ENCODE assay signal across 8 cellular contexts in genomic region chr14:23121401-23121800, GRCh38. TPM values are rescaled to one million over a fixed set of nuclear protein-coding genes. Genes with fewer than 3 reads are reported as not detected.
DNase-seq lines count a peak whose midpoint lies in the region; ATAC-seq, FAIRE-seq and TF ChIP-seq lines count a peak whose summit lies in the region.

No MANE protein-coding gene starts in this region.

- peaks cover 55% of the 10 kb centered on the region for H3K4me1 Mint-ChIP-seq in CD4-positive, alpha-beta T cell (ENCODE audit: low read depth)
- H3K4me1 Mint-ChIP-seq in astrocyte (ENCODE audit: low read depth, unreplicated experiment) = peaks cover 14% of the 10 kb centered on the region

- CTCF ChIA-PET in CD4-positive, alpha-beta T cell (lab: Charles Lee) = interaction anchor here (0.6 to 2.9 kb wide), 16 partner anchors 12 to 259 kb away, joined by 3 to 32 read pairs (median 7); partner anchors contain the start of genes ACIN1, C14orf119 and SLC7A8

- no peaks in the 10 kb centered on the region for H3K27me3 ChIP-seq in CD4-positive, alpha-beta T cell (ENCODE audit: control insufficient read depth, insufficient read depth, low read length)
- no peaks in the 10 kb centered on the region for H3K27me3 ChIP-seq in astrocyte (ENCODE audit: insufficient read depth, low read length)
- no peaks in the 10 kb centered on the region for H3K27me3 ChIP-seq in lung (ENCODE audit: control insufficient read depth, insufficient read depth)

- no peaks in the 10 kb centered on the region for H3K36me3 Mint-ChIP-seq in CD4-positive, alpha-beta T cell (ENCODE audit: low read depth)
- peaks cover 2% of the 10 kb centered on the region for H3K36me3 Mint-ChIP-seq in astrocyte (ENCODE audit: low read depth, unreplicated experiment)

- no peak overlapping the region for H3K27ac ChIP-seq in CD4-positive, alpha-beta T cell (ENCODE audit: low read depth, low read length)
- no peak overlapping the region for H3K27ac ChIP-seq in astrocyte (ENCODE audit: low read depth, low read length)
- H3K27ac ChIP-seq in lung (ENCODE audit: low read depth in 1 of 2, low read length in 1 of 2) = no peak overlapping the region

- H4K20me1 ChIP-seq in astrocyte (ENCODE audit: insufficient read depth, low read length) = no peaks in the 10 kb centered on the region

- H3K36me3 ChIP-seq in astrocyte (ENCODE audit: insufficient read depth, low read length) (no peaks in the 10 kb centered on the region), lung (ENCODE audit: control insufficient read depth in 2 of 2, insufficient read depth in 2 of 2, low read length in 2 of 2) (no peaks in the 10 kb centered on the region)

- H3K4me3 Mint-ChIP-seq in CD4-positive, alpha-beta T cell = peak overlapping the region; percentile 80
- H3K4me3 Mint-ChIP-seq in astrocyte (ENCODE audit: unreplicated experiment) = no peak overlapping the region

- H3K4me1 ChIP-seq in astrocyte (ENCODE audit: insufficient read depth, low read length) (peaks cover 10% of the 10 kb centered on the region), lung (ENCODE audit: control insufficient read depth in 2 of 2, insufficient read depth in 2 of 2, low read length in 2 of 2) (no peaks in the 10 kb centered on the region)

- FAIRE-seq in H54 (lab: Jason Lieb, UNC) = no peak
- no peak for FAIRE-seq in astrocyte (lab: Jason Lieb, UNC)

- TF ChIP-seq CTCF in CD4-positive, alpha-beta T cell (IDR thresholded peaks at IDR 0.05) = no peak
- TF ChIP-seq CTCF in astrocyte (IDR thresholded peaks at IDR 0.05; ENCODE audit: insufficient read depth, low read depth, low read length) (no peak), lung (IDR thresholded peaks at IDR 0.05; ENCODE audit: control extremely low read depth, extremely low read depth) (no peak)

- no peaks in the 10 kb centered on the region for H3K27me3 Mint-ChIP-seq in CD4-positive, alpha-beta T cell
- peaks cover 13% of the 10 kb centered on the region for H3K27me3 Mint-ChIP-seq in astrocyte (ENCODE audit: low read depth, unreplicated experiment)

- ATAC-seq in CD4-positive, alpha-beta T cell (ENCODE audit: poor library complexity) = no peak
- ATAC-seq in lung (ENCODE audit: insufficient read depth, low FRiP score) = peak; percentile 4

- no peaks in the 10 kb centered on the region for H3K9me3 ChIP-seq in CD4-positive, alpha-beta T cell (ENCODE audit: control insufficient read depth, low read length)
- H3K9me3 ChIP-seq in astrocyte (ENCODE audit: insufficient read depth, low read depth, low read length) (no peaks in the 10 kb centered on the region), lung (ENCODE audit: control insufficient read depth in 2 of 2, insufficient read depth in 1 of 2, low read length in 1 of 2) (no peaks in the 10 kb centered on the region)

- H2AFZ ChIP-seq in astrocyte (ENCODE audit: low read depth, low read length) = peak overlapping the region; percentile 76

- WGBS in lung, 2 donors = 43 to 48% methylated on average over 6 of the region's 6 CpGs

- no peaks in the 10 kb centered on the region for H3K79me2 ChIP-seq in astrocyte (ENCODE audit: insufficient read depth, low read length)

- TF ChIP-seq POLR2A in H54 (IDR thresholded peaks at IDR 0.05; ENCODE audit: low read depth, low read length) = no peak

- H3K4me3 ChIP-seq in astrocyte (ENCODE audit: insufficient read depth, low read depth, low read length) = no peak overlapping the region
- H3K4me3 ChIP-seq in lung = no peak overlapping the region

- DNase-seq in CD4-positive, alpha-beta T cell = no peak
- peak; percentile 33 for DNase-seq in H54 (ENCODE audit: insufficient read length, low spot score)
- DNase-seq in astrocyte (ENCODE audit: low read depth) = peak; percentile 81
- DNase-seq in lung (ENCODE audit: low spot score) = no peak
- DNase-seq in DMS 273 (lab: John Stamatoyannopoulos, UW; ENCODE audit: unreplicated experiment) = no peak
- DNase-seq in activated gamma-delta T cell treated with Interleukin-2 at 50 U/mL for 16 hours = no peak
- no peak for DNase-seq in NCI-H146 (lab: John Stamatoyannopoulos, UW)
- no peak for DNase-seq in OCI-M1 (lab: John Stamatoyannopoulos, UW)

- intact Hi-C loops in CD4-positive, alpha-beta T cell (cut with DNase I, micrococcal nuclease) = loop anchor here (2.0 to 5.0 kb wide), 3 partner anchors 176 to 259 kb away; partner anchors contain the start of gene PPP1R3E (in 1 of the 2)

- no peaks in the 10 kb centered on the region for H3K9me3 Mint-ChIP-seq in CD4-positive, alpha-beta T cell
- H3K9me3 Mint-ChIP-seq in astrocyte (ENCODE audit: unreplicated experiment) = no peaks in the 10 kb centered on the region

- POLR2A ChIA-PET in CD4-positive, alpha-beta T cell (lab: Charles Lee) = interaction anchor here (0.7 to 6.1 kb wide), 7 partner anchors 25 to 200 kb away, joined by 3 to 135 read pairs (median 15); partner anchors contain the start of genes ACIN1, C14orf119, PABPN1 and PPP1R3E

- peak overlapping the region; percentile 94 for H3K27ac Mint-ChIP-seq in CD4-positive, alpha-beta T cell
- peak overlapping the region; percentile 87 for H3K27ac Mint-ChIP-seq in astrocyte (ENCODE audit: unreplicated experiment)

- H3K4me2 ChIP-seq in astrocyte (ENCODE audit: low read length) = peak overlapping the region; percentile 72

- H3K9ac ChIP-seq in astrocyte (ENCODE audit: low read length) = peak overlapping the region; percentile 43

RNA-seq across cellular contexts. Expression of gene CEBPE, which starts 2.3 kb away (rescaled TPM):
- not detected for total RNA-seq in CD4-positive, alpha-beta T cell
- total RNA-seq in astrocyte (not detected in 2 replicates), lung (under 1 TPM in 1 of 2 donors, not detected in 1; 0.67 TPM)
- polyA plus RNA-seq in lung = 1 to 10 TPM in 1 of 2 donors, under 1 TPM in 1; 0.16 to 3.5 TPM

RNA-seq across cellular contexts. Expression of gene CIROP, which starts 16.6 kb away (rescaled TPM):
- total RNA-seq in CD4-positive, alpha-beta T cell = not detected
- total RNA-seq in astrocyte (not detected in 2 replicates), lung (not detected)
- polyA plus RNA-seq in lung = not detected

RNA-seq across cellular contexts. Expression of gene C14orf119, which starts 26.1 kb away (rescaled TPM):
- 1 to 10 TPM; 3.1 to 3.9 TPM for total RNA-seq in CD4-positive, alpha-beta T cell
- total RNA-seq in astrocyte (79.5 and 83.9 TPM in 2 replicates), lung (10 to 100 TPM; 23.9 to 56.7 TPM)
- 10 to 100 TPM; 26.0 to 64.9 TPM for polyA plus RNA-seq in lung

RNA-seq across cellular contexts. Expression of gene ACIN1, which starts 26.5 kb away (rescaled TPM):
- total RNA-seq in CD4-positive, alpha-beta T cell = 100 to 1,000 TPM; 282 to 288 TPM
- total RNA-seq in astrocyte (186 and 208 TPM in 2 replicates), lung (100 to 1,000 TPM; 125 to 154 TPM)
- 100 to 1,000 TPM in 1 of 2 donors, 10 to 100 TPM in 1; 76.3 to 106 TPM for polyA plus RNA-seq in lung

Comparison
In these comparisons a context has a peak if more than half of its experiments do, and no peak if none do; other contexts are left out.
1. DNase-seq: peak in H54 (single experiment) and astrocyte (single experiment); none in CD4-positive, alpha-beta T cell (0 of 10), lung (single experiment), DMS 273 (single experiment), activated gamma-delta T cell treated with Interleukin-2 at 50 U/mL for 16 hours (single experiment), NCI-H146 (single experiment) and OCI-M1 (single experiment).
2. RNA of gene C14orf119, which starts 26.1 kb away (total RNA-seq): 79.5 to 83.9 TPM in astrocyte and 23.9 to 56.7 TPM in lung; 3.1 to 3.9 TPM in CD4-positive, alpha-beta T cell; every median in the first group is over 4 times any median in the second.